ENCODE assay signal across 8 cellular contexts in the genomic region with DNA sequence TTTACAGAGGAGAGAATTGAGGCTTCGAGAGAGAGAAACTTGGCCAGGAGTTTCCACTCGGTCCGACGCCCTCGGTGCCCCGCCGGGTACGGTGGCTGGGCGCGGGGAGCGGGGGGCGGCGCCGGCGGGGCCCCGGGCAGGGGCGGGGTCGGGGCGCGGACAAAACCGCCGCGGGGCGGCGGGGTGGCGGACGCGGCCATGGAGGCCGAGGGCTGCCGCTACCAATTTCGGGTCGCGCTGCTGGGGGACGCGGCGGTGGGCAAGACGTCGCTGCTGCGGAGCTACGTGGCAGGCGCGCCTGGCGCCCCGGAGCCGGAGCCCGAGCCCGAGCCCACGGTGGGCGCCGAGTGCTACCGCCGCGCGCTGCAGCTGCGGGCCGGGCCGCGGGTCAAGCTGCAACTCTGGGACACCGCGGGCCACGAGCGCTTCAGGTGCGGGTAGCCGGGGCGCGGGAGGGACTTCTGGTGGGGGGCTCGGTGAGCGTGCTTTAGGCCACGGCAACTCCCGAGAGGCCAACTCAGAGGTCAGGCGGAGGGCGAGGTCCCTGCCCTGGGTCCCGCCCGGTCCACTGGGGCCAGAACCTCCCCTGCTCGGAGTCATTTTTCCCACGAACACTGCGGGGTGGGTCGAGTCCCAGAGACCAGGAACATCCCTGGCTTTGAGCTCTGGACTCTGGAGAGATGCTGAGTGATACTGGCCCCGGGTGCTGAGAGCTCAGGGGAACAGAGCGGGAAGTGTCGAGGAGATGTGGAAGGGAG. TPM values are rescaled to one million over a fixed set of nuclear protein-coding genes. Genes with fewer than 3 reads are reported as not detected.
A peak's percentile ranks its signal among the peaks of the same experiment; 100 is the strongest.
DNase-seq lines count a peak whose midpoint lies in the region; ATAC-seq and TF ChIP-seq lines count a peak whose summit lies in the region.

No MANE protein-coding gene starts in this region.

- H3K4me3 ChIP-seq in gastroesophageal sphincter (peak overlapping the region; percentile 36 to 58), adrenal gland (peak overlapping the region in 2 of 4 donors; percentile 19 to 77)

- intact Hi-C loops in adrenal gland (cut with DNase I), result loop anchor here in 1 of 2 donors (10.0 kb wide), 1 partner anchor 78 kb away; no protein-coding TSS in a partner anchor

- peaks cover 10% of the 10 kb centered on the region for H3K27me3 Mint-ChIP-seq in progenitor cell of endocrine pancreas

- TF ChIP-seq CTCF in gastroesophageal sphincter (IDR thresholded peaks at IDR 0.05), result no peak
- TF ChIP-seq CTCF in progenitor cell of endocrine pancreas (IDR thresholded peaks at IDR 0.05; ENCODE audit: unreplicated experiment), result no peak
- no peak for TF ChIP-seq CTCF in adrenal gland (IDR thresholded peaks at IDR 0.05)

- H3K36me3 Mint-ChIP-seq in progenitor cell of endocrine pancreas (ENCODE audit: insufficient read depth), result peaks cover 1% of the 10 kb centered on the region

- DNase-seq in activated effector memory CD4-positive, alpha-beta T cell treated with anti-CD3 and anti-CD28 coated beads, Interleukin-2, amount 50 U/mL, for 16 hours, result peak; percentile 68
- DNase-seq in activated effector memory CD4-positive, alpha-beta T cell treated with Interleukin-2 at 50 U/mL for 16 hours, result no peak
- no peak for DNase-seq in progenitor cell of endocrine pancreas (ENCODE audit: low spot score, unreplicated experiment)
- DNase-seq in adrenal gland, result no peak
- no peak for DNase-seq in DMS153 (lab: John Stamatoyannopoulos, UW)

- peak overlapping the region in 3 of 4 donors; percentile 9 to 68 (median 34) for H3K27ac ChIP-seq in gastroesophageal sphincter
- peak overlapping the region in 1 of 5 donors; percentile 45 for H3K27ac ChIP-seq in adrenal gland

- ATAC-seq in SK-N-SH treated with all-trans-retinoic acid at 6 μM for 48 hours, result peak; percentile 65
- ATAC-seq in gastroesophageal sphincter, result peak; percentile 71
- no peak for ATAC-seq in HG03039 (IDR thresholded peaks at IDR 0.05; ENCODE audit: unreplicated experiment)

- H3K36me3 ChIP-seq in gastroesophageal sphincter (no peaks in the 10 kb centered on the region), adrenal gland (replicated peaks in 1 of 2) (no peaks in the 10 kb centered on the region)

- WGBS in gastroesophageal sphincter (ENCODE audit: low coverage in 1 of 2), 2 donors, result 0 to 55% methylated on average over 2 to 7 of the region's 81 CpGs
- 6 to 14% (median 8%) methylated on average over 13 to 81 of the region's 81 CpGs for WGBS in adrenal gland, 4 donors

- no peak for TF ChIP-seq POLR2A in gastroesophageal sphincter (IDR thresholded peaks at IDR 0.05)
- no peak for TF ChIP-seq POLR2A in adrenal gland (IDR thresholded peaks at IDR 0.05)

- H3K9me3 ChIP-seq in gastroesophageal sphincter (no peaks in the 10 kb centered on the region), adrenal gland (replicated peaks in 1 of 3) (no peaks in the 10 kb centered on the region)

- peak overlapping the region; percentile 10 for H3K27ac Mint-ChIP-seq in progenitor cell of endocrine pancreas

- H3K27me3 ChIP-seq in gastroesophageal sphincter, result no peaks in the 10 kb centered on the region
- H3K27me3 ChIP-seq in adrenal gland, result no peaks in the 10 kb centered on the region

- H3K4me1 ChIP-seq in gastroesophageal sphincter (peaks cover 0 to 17% (median 0%) of the 10 kb centered on the region in 3 donors), adrenal gland (replicated peaks in 1 of 2) (no peaks in the 10 kb centered on the region)

- H3K4me3 Mint-ChIP-seq in progenitor cell of endocrine pancreas (ENCODE audit: low read depth), result peak overlapping the region; percentile 77

- no peak for TF ChIP-seq EP300 in gastroesophageal sphincter (IDR thresholded peaks at IDR 0.05)

- H3K9me3 Mint-ChIP-seq in progenitor cell of endocrine pancreas (ENCODE audit: low read depth), result no peaks in the 10 kb centered on the region

- H3K4me1 Mint-ChIP-seq in progenitor cell of endocrine pancreas (ENCODE audit: low read depth), result peaks cover 2% of the 10 kb centered on the region

TF ChIP-seq in SK-N-SH treated with all-trans-retinoic acid at 6 μM for 48 hours, 23 proteins besides CTCF, POLR2A, EP300 and RAD21 (continues in another document):
- TF ChIP-seq, protein P1, sequence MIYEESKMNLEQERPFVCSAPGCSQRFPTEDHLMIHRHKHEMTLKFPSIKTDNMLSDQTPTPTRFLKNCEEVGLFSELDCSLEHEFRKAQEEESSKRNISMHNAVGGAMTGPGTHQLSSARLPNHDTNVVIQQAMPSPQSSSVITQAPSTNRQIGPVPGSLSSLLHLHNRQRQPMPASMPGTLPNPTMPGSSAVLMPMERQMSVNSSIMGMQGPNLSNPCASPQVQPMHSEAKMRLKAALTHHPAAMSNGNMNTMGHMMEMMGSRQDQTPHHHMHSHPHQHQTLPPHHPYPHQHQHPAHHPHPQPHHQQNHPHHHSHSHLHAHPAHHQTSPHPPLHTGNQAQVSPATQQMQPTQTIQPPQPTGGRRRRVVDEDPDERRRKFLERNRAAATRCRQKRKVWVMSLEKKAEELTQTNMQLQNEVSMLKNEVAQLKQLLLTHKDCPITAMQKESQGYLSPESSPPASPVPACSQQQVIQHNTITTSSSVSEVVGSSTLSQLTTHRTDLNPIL (CRISPR knock-in tag; IDR thresholded peaks at IDR 0.05; ENCODE audit: low read depth), result no peak
- TF ChIP-seq TCF4 (CRISPR knock-in tag; IDR thresholded peaks at IDR 0.05; ENCODE audit: borderline replicate concordance) (no peak), ZNF70 (CRISPR knock-in tag; IDR thresholded peaks at IDR 0.05) (no peak), ZNF565 (CRISPR knock-in tag; conservative IDR thresholded peaks at IDR 0.05; ENCODE audit: low read depth) (no peak), OSR1 (CRISPR knock-in tag; IDR thresholded peaks at IDR 0.05) (no peak), TOX (CRISPR knock-in tag; IDR thresholded peaks at IDR 0.05; ENCODE audit: borderline replicate concordance) (no peak), ESRRG (CRISPR knock-in tag; IDR thresholded peaks at IDR 0.05) (no peak), RARB (CRISPR knock-in tag; IDR thresholded peaks at IDR 0.05) (no peak), ISL1 (CRISPR knock-in tag; IDR thresholded peaks at IDR 0.05) (no peak), CSDC2 (CRISPR knock-in tag; IDR thresholded peaks at IDR 0.05) (no peak)
- TF ChIP-seq, protein P2, sequence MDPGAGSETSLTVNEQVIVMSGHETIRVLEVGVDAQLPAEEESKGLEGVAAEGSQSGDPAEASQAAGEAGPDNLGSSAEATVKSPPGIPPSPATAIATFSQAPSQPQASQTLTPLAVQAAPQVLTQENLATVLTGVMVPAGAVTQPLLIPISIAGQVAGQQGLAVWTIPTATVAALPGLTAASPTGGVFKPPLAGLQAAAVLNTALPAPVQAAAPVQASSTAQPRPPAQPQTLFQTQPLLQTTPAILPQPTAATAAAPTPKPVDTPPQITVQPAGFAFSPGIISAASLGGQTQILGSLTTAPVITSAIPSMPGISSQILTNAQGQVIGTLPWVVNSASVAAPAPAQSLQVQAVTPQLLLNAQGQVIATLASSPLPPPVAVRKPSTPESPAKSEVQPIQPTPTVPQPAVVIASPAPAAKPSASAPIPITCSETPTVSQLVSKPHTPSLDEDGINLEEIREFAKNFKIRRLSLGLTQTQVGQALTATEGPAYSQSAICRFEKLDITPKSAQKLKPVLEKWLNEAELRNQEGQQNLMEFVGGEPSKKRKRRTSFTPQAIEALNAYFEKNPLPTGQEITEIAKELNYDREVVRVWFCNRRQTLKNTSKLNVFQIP (CRISPR knock-in tag; IDR thresholded peaks at IDR 0.05; ENCODE audit: borderline replicate concordance, low read depth), result no peak
- TF ChIP-seq, protein P3, sequence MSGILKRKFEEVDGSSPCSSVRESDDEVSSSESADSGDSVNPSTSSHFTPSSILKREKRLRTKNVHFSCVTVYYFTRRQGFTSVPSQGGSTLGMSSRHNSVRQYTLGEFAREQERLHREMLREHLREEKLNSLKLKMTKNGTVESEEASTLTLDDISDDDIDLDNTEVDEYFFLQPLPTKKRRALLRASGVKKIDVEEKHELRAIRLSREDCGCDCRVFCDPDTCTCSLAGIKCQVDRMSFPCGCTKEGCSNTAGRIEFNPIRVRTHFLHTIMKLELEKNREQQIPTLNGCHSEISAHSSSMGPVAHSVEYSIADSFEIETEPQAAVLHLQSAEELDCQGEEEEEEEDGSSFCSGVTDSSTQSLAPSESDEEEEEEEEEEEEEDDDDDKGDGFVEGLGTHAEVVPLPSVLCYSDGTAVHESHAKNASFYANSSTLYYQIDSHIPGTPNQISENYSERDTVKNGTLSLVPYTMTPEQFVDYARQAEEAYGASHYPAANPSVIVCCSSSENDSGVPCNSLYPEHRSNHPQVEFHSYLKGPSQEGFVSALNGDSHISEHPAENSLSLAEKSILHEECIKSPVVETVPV (CRISPR knock-in tag; IDR thresholded peaks at IDR 0.05), result no peak

RNA-seq across cellular contexts. Expression of a gene that starts 0.4 kb away (rescaled TPM):
- 1 to 10 TPM in 3 of 4 donors, under 1 TPM in 1; 0.67 to 5.1 (median 2.5) TPM for total RNA-seq in gastroesophageal sphincter
- 0.65 and 2.1 TPM in 2 replicates for total RNA-seq in progenitor cell of endocrine pancreas
- 1 to 10 TPM; 2.4 to 7.2 (median 4.1) TPM for total RNA-seq in adrenal gland
- 1 to 10 TPM in 2 of 3 donors, under 1 TPM in 1; 0.46 to 7.1 (median 1.0) TPM for polyA plus RNA-seq in adrenal gland

RNA-seq across cellular contexts. Expression of a gene that starts 39.6 kb away (rescaled TPM):
- 10 to 100 TPM; 18.5 to 25.0 (median 21.8) TPM for total RNA-seq in gastroesophageal sphincter
- total RNA-seq in progenitor cell of endocrine pancreas, result 38.6 and 39.6 TPM in 2 replicates
- 10 to 100 TPM in 7 of 8 donors, 1 to 10 TPM in 1; 9.5 to 26.0 (median 18.5) TPM for total RNA-seq in adrenal gland
- polyA plus RNA-seq in adrenal gland, result 10 to 100 TPM; 18.5 to 29.0 (median 22.9) TPM

RNA-seq across cellular contexts. Expression of a gene that starts 50.4 kb away (rescaled TPM):
- total RNA-seq in gastroesophageal sphincter (10 to 100 TPM; 12.4 to 22.3 (median 16.7) TPM), progenitor cell of endocrine pancreas (18.2 and 20.1 TPM in 2 replicates), adrenal gland (10 to 100 TPM; 12.2 to 25.5 (median 18.2) TPM)
- 10 to 100 TPM; 24.8 to 35.0 (median 28.2) TPM for polyA plus RNA-seq in adrenal gland

RNA-seq across cellular contexts. Expression of a gene that starts 55.9 kb away (rescaled TPM):
- total RNA-seq in gastroesophageal sphincter, result not detected
- not detected in 2 replicates for total RNA-seq in progenitor cell of endocrine pancreas
- total RNA-seq in adrenal gland, result not detected
- polyA plus RNA-seq in adrenal gland, result not detected
